8 cellular contexts compared by ENCODE assay signal in the genomic region with DNA sequence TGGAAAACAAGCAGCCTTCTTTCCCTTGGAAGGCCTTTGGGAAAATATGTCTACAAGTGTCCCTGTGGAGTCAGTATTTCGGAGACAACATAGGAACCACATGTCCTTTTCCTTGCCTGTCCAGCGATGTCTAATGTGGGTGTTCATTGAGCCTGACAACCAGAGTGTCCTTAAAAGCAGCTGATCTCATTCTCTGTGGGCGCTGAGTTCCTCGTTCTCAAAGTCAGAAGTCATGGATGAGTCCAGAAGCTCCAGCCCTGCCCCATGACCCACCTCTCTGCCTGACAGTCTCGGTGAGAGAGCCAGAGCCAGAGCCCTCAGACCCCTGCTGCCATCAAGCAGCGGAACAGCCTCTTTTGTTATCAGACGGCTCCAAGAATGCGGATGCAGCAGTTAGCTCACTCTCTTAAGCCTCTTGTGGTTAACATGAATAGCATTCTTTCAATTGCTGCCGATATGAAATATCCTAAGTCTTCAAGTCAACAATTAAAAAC.
DNase-seq lines count a peak whose midpoint lies in the region; ATAC-seq and TF ChIP-seq lines count a peak whose summit lies in the region.

No MANE protein-coding gene starts in this region.

- H3K36me3 ChIP-seq in lung (ENCODE audit: control insufficient read depth in 2 of 2, insufficient read depth in 2 of 2, low read length in 2 of 2), result no peaks in the 10 kb centered on the region
- H3K36me3 ChIP-seq in gastroesophageal sphincter, result no peaks in the 10 kb centered on the region

- DNase-seq in AG08395 (ENCODE audit: low spot score) (peak; percentile 42), LHCN-M2 (ENCODE audit: low read depth) (peak; percentile 92), coronary artery (ENCODE audit: low spot score) (no peak), lung (ENCODE audit: low spot score) (peak; percentile 64), T-helper 17 cell (no peak), substantia nigra (lab: John Stamatoyannopoulos, UW) (no peak), NCI-H1092 treated with DMSO at 0.1 percent for 48 hours (lab: John Stamatoyannopoulos, UW) (no peak)

- H3K36me3 Mint-ChIP-seq in T-helper 17 cell (ENCODE audit: low read depth), result no peaks in the 10 kb centered on the region

- H3K9me3 ChIP-seq in lung (ENCODE audit: control insufficient read depth in 2 of 2, insufficient read depth in 1 of 2, low read length in 1 of 2), result no peaks in the 10 kb centered on the region
- H3K9me3 ChIP-seq in T-helper 17 cell (ENCODE audit: control insufficient read depth, low read length, poor library complexity, severe bottlenecking), result no peaks in the 10 kb centered on the region
- no peaks in the 10 kb centered on the region for H3K9me3 ChIP-seq in gastroesophageal sphincter

- TF ChIP-seq CTCF in coronary artery (IDR thresholded peaks at IDR 0.05) (no peak), lung (IDR thresholded peaks at IDR 0.05; ENCODE audit: control extremely low read depth, extremely low read depth) (no peak), gastroesophageal sphincter (IDR thresholded peaks at IDR 0.05) (no peak)

- H3K27ac ChIP-seq in coronary artery (peak overlapping the region; percentile 43 to 63), lung (ENCODE audit: low read depth in 1 of 2, low read length in 1 of 2) (peak overlapping the region in 1 of 2 donors; percentile 79), gastroesophageal sphincter (no peak overlapping the region), substantia nigra (ENCODE audit: low read depth, low read length, poor library complexity, severe bottlenecking) (no peak overlapping the region)

- no peak for TF ChIP-seq POLR2A in gastroesophageal sphincter (IDR thresholded peaks at IDR 0.05)

- no peak overlapping the region for H3K4me3 Mint-ChIP-seq in T-helper 17 cell

- no peak for TF ChIP-seq EP300 in gastroesophageal sphincter (IDR thresholded peaks at IDR 0.05)

- H3K27me3 ChIP-seq in lung (ENCODE audit: control insufficient read depth, insufficient read depth), result no peaks in the 10 kb centered on the region
- H3K27me3 ChIP-seq in gastroesophageal sphincter, result no peaks in the 10 kb centered on the region

- H3K4me1 ChIP-seq in lung (ENCODE audit: control insufficient read depth in 2 of 2, insufficient read depth in 2 of 2, low read length in 2 of 2), result no peaks in the 10 kb centered on the region
- H3K4me1 ChIP-seq in gastroesophageal sphincter, result peaks cover 0 to 6% (median 0%) of the 10 kb centered on the region in 3 donors

- WGBS in lung, 2 donors, result 32 to 35% methylated on average over 9 of the region's 9 CpGs
- WGBS in gastroesophageal sphincter (ENCODE audit: low coverage in 1 of 2), 2 donors, result 40 to 45% methylated on average over 5 to 6 of the region's 9 CpGs

- H3K27me3 Mint-ChIP-seq in T-helper 17 cell, result no peaks in the 10 kb centered on the region

- no peak overlapping the region for H3K27ac Mint-ChIP-seq in T-helper 17 cell

- ATAC-seq in lung (ENCODE audit: insufficient read depth, low FRiP score), result peak; percentile 92
- no peak for ATAC-seq in T-helper 17 cell
- no peak for ATAC-seq in gastroesophageal sphincter

- no peaks in the 10 kb centered on the region for H3K4me1 Mint-ChIP-seq in T-helper 17 cell

- peak overlapping the region; percentile 53 for H3K4me3 ChIP-seq in coronary artery
- no peak overlapping the region for H3K4me3 ChIP-seq in lung
- H3K4me3 ChIP-seq in gastroesophageal sphincter, result no peak overlapping the region

Comparison
In these comparisons a context has a peak if more than half of its experiments do, and no peak if none do; other contexts are left out.
1. DNase-seq: peak in AG08395 (single experiment), LHCN-M2 (single experiment) and lung (single experiment); none in coronary artery (single experiment), T-helper 17 cell (0 of 3), substantia nigra (0 of 49) and NCI-H1092 treated with DMSO at 0.1 percent for 48 hours (single experiment).
2. H3K27ac ChIP-seq: peak in coronary artery (2 of 2); none in gastroesophageal sphincter (0 of 4) and substantia nigra (single experiment).